8 cellular contexts compared by ENCODE assay signal in genomic region chr1:151024540-151025146, GRCh38. TPM values are rescaled to one million over a fixed set of nuclear protein-coding genes. Genes with fewer than 3 reads are reported as not detected.
DNase-seq lines count a peak whose midpoint lies in the region; ATAC-seq, FAIRE-seq and TF ChIP-seq lines count a peak whose summit lies in the region.

No MANE protein-coding gene starts in this region.

- peaks cover 33 to 64% of the 10 kb centered on the region in 2 donors for H3K36me3 Mint-ChIP-seq in CD14-positive monocyte
- H3K36me3 Mint-ChIP-seq in HFFc6 (ENCODE audit: low read depth) = peaks cover 10% of the 10 kb centered on the region; the same call in 1 of the 2 replicates
- H3K36me3 Mint-ChIP-seq in activated CD8-positive, alpha-beta memory T cell treated with anti-CD3 and anti-CD28 coated beads, Interleukin-2, amount 10 ng/mL, durations not matched to agents 7 days and 5 days = peaks cover 11% of the 10 kb centered on the region

- H3K27me3 Mint-ChIP-seq in CD14-positive monocyte (ENCODE audit: low read depth in 3 of 3) (no peaks in the 10 kb centered on the region), HFFc6 (ENCODE audit: insufficient read depth) (no peaks in the 10 kb centered on the region; the same call in 1 of the 2 replicates)
- no peaks in the 10 kb centered on the region for H3K27me3 Mint-ChIP-seq in activated CD8-positive, alpha-beta memory T cell treated with anti-CD3 and anti-CD28 coated beads, Interleukin-2, amount 10 ng/mL, durations not matched to agents 7 days and 5 days

- dilution Hi-C loops in endothelial cell of umbilical vein (cut with MboI; ENCODE audit: extremely low pct_ligation_motif_present, low sequenced_read_pairs) = no loop called here

- H3K79me2 ChIP-seq in endothelial cell of umbilical vein (ENCODE audit: control insufficient read depth, insufficient read depth, low read length) = no peaks in the 10 kb centered on the region

- H3K27ac Mint-ChIP-seq in CD14-positive monocyte (peak overlapping the region in 2 of 7 donors; percentile 54 to 70), HFFc6 (no peak overlapping the region)
- peak overlapping the region; percentile 52 for H3K27ac Mint-ChIP-seq in activated CD8-positive, alpha-beta memory T cell treated with anti-CD3 and anti-CD28 coated beads, Interleukin-2, amount 10 ng/mL, durations not matched to agents 7 days and 5 days

- no peak overlapping the region for H3K4me2 ChIP-seq in endothelial cell of umbilical vein (ENCODE audit: insufficient read depth, low read length)

- FAIRE-seq in endothelial cell of umbilical vein (lab: Jason Lieb, UNC) = peak; percentile 83

- H3K4me1 ChIP-seq in endothelial cell of umbilical vein (ENCODE audit: control insufficient read depth, extremely low read depth, insufficient read depth, low read length) = no peaks in the 10 kb centered on the region
- no peaks in the 10 kb centered on the region for H3K4me1 ChIP-seq in mucosa of descending colon (ENCODE audit: low read depth)

- no peaks in the 10 kb centered on the region for H3K9me1 ChIP-seq in endothelial cell of umbilical vein (replicated peaks; ENCODE audit: control insufficient read depth, extremely low read depth, insufficient read depth, low read length)

- TF ChIP-seq POLR2A in endothelial cell of umbilical vein (IDR thresholded peaks at IDR 0.05; ENCODE audit: low read depth, low read length) = no peak

- no peaks in the 10 kb centered on the region for H3K9me3 Mint-ChIP-seq in CD14-positive monocyte
- no peaks in the 10 kb centered on the region for H3K9me3 Mint-ChIP-seq in HFFc6
- H3K9me3 Mint-ChIP-seq in activated CD8-positive, alpha-beta memory T cell treated with anti-CD3 and anti-CD28 coated beads, Interleukin-2, amount 10 ng/mL, durations not matched to agents 7 days and 5 days (ENCODE audit: low read depth) = no peaks in the 10 kb centered on the region

- intact Hi-C loops in CD14-positive monocyte (cut with micrococcal nuclease) (loop anchor here in 1 of 2 donors (5.0 kb wide), 2 partner anchors 33 to 133 kb away; partner anchors contain the start of genes CDC42SE1 and TNFAIP8L2), endothelial cell of umbilical vein (cut with micrococcal nuclease) (loop anchor here (1.0 kb wide), 3 partner anchors 24 to 131 kb away; partner anchors contain the start of gene GABPB2), mucosa of descending colon (cut with DNase I, micrococcal nuclease) (no loop called here)

- peak; percentile 82 for DNase-seq in CD14-positive monocyte (ENCODE audit: low spot score)
- peak; percentile 53 for DNase-seq in HFFc6
- DNase-seq in NK-92 treated with Interleukin-12 subunit alpha and Interleukin-12 subunit beta, amount 100 ng/mL, for 24 hours (lab: John Stamatoyannopoulos, UW) = peak; percentile 61
- peak; percentile 91 for DNase-seq in activated CD8-positive, alpha-beta memory T cell treated with anti-CD3 and anti-CD28 coated beads, Interleukin-2, amount 10 ng/mL, durations not matched to agents 7 days and 5 days
- peak; percentile 74 for DNase-seq in endothelial cell of umbilical vein (ENCODE audit: low read depth, low spot score)
- peak; percentile 68 to 92 (median 78) for DNase-seq in mucosa of descending colon
- peak; percentile 70 for DNase-seq in stimulated activated CD8-positive, alpha-beta memory T cell treated with anti-CD3 and anti-CD28 coated beads, Interleukin-4, amount 100 ng/mL, for 24 hours (ENCODE audit: low read depth)
- DNase-seq in middle frontal gyrus (ENCODE audit: extremely low spot score, low spot score) = no peak

- CTCF ChIA-PET in activated CD8-positive, alpha-beta memory T cell treated with anti-CD3 and anti-CD28 coated beads, Interleukin-2, amount 10 ng/mL, durations not matched to agents 7 days and 5 days (lab: Charles Lee) = interaction anchor here (0.7 to 7.3 kb wide), 38 partner anchors 9 to 421 kb away, joined by 3 to 76 read pairs (median 5); partner anchors contain the start of genes C1orf56, CDC42SE1, LYSMD1 and MINDY1
- CTCF ChIA-PET in endothelial cell of umbilical vein (lab: Charles Lee) = interaction anchor here (0.5 to 4.8 kb wide), 39 partner anchors 9 to 616 kb away, joined by 3 to 60 read pairs (median 5); partner anchors contain the start of genes BNIPL, C1orf56, CDC42SE1 and GABPB2

- no peak overlapping the region for H3K9ac ChIP-seq in endothelial cell of umbilical vein (replicated peaks; ENCODE audit: extremely low read depth, insufficient read depth, low read length)

- TF ChIP-seq CTCF in CD14-positive monocyte (IDR thresholded peaks at IDR 0.05) (peak; percentile 75), HFFc6 (IDR thresholded peaks at IDR 0.05) (peak; percentile 84), endothelial cell of umbilical vein (IDR thresholded peaks at IDR 0.05; ENCODE audit: extremely low read depth in 1 of 2, insufficient read depth in 1 of 2, low read depth in 1 of 2, low read length in 2 of 2) (peak; percentile 76 to 88), mucosa of descending colon (IDR thresholded peaks at IDR 0.05) (peak; percentile 50)

- POLR2A ChIA-PET in endothelial cell of umbilical vein (lab: Charles Lee) = no interaction called here

- peak overlapping the region; percentile 51 to 66 for H3K4me3 Mint-ChIP-seq in CD14-positive monocyte
- H3K4me3 Mint-ChIP-seq in HFFc6 = no peak overlapping the region
- peak overlapping the region; percentile 25 for H3K4me3 Mint-ChIP-seq in activated CD8-positive, alpha-beta memory T cell treated with anti-CD3 and anti-CD28 coated beads, Interleukin-2, amount 10 ng/mL, durations not matched to agents 7 days and 5 days

- H4K20me1 ChIP-seq in endothelial cell of umbilical vein (replicated peaks; ENCODE audit: control insufficient read depth, extremely low read depth, insufficient read depth, low read length) = no peaks in the 10 kb centered on the region

- H3K9me3 ChIP-seq in endothelial cell of umbilical vein (replicated peaks; ENCODE audit: control insufficient read depth, insufficient read depth, low read length) (no peaks in the 10 kb centered on the region), mucosa of descending colon (no peaks in the 10 kb centered on the region)

- peak overlapping the region; percentile 36 for H2AFZ ChIP-seq in endothelial cell of umbilical vein (ENCODE audit: low read depth, low read length)

- H3K36me3 ChIP-seq in endothelial cell of umbilical vein (ENCODE audit: control insufficient read depth in 2 of 2, extremely low read depth in 1 of 2, insufficient read depth in 2 of 2, low read length in 2 of 2) (peaks cover 0 to 10% of the 10 kb centered on the region in 2 experiments), mucosa of descending colon (ENCODE audit: low read depth) (no peaks in the 10 kb centered on the region)

- peak; percentile 100 for ATAC-seq in activated CD8-positive, alpha-beta memory T cell treated with anti-CD3 and anti-CD28 coated beads, Interleukin-2, amount 10 ng/mL, durations not matched to agents 7 days and 5 days
- peak; percentile 90 for ATAC-seq in mucosa of descending colon

- H3K4me1 Mint-ChIP-seq in CD14-positive monocyte (peaks cover 3% of the 10 kb centered on the region), HFFc6 (ENCODE audit: low read depth) (peaks cover 7% of the 10 kb centered on the region)
- peaks cover 5% of the 10 kb centered on the region for H3K4me1 Mint-ChIP-seq in activated CD8-positive, alpha-beta memory T cell treated with anti-CD3 and anti-CD28 coated beads, Interleukin-2, amount 10 ng/mL, durations not matched to agents 7 days and 5 days

- H3K4me3 ChIP-seq in endothelial cell of umbilical vein (replicated peaks in 1 of 3; ENCODE audit: insufficient read depth in 1 of 3, low read depth in 1 of 3, low read length in 3 of 3) (no peak overlapping the region), mucosa of descending colon (no peak overlapping the region)

- BruUV-seq in endothelial cell of umbilical vein (replicated peaks; lab: Mats Ljungman, UMichigan) = no TSS peak

- H3K27ac ChIP-seq in endothelial cell of umbilical vein (ENCODE audit: insufficient read depth, low read depth, low read length) = no peak overlapping the region

- no peaks in the 10 kb centered on the region for H3K27me3 ChIP-seq in endothelial cell of umbilical vein (ENCODE audit: control insufficient read depth in 2 of 2, insufficient read depth in 2 of 2, low read length in 2 of 2)

RNA-seq across cellular contexts. Expression of gene BNIPL, which starts 11.7 kb away (rescaled TPM):
- not detected for polyA plus RNA-seq in CD14-positive monocyte
- under 1 TPM in 5 of 6 experiments, not detected in 1; 0.06 to 0.31 (median 0.12) TPM for total RNA-seq in HFFc6 (2021; fragmentation: NEBNext Ultra II Directional; extraction: Animal tissue kit (Norgen Biotek cat#: 25700))
- total RNA-seq in activated CD8-positive, alpha-beta memory T cell treated with anti-CD3 and anti-CD28 coated beads, Interleukin-2, amount 10 ng/mL, durations not matched to agents 7 days and 5 days = 1 to 10 TPM; 1.0 to 2.0 TPM
- 0.42 and 0.67 TPM in 2 replicates for total RNA-seq in endothelial cell of umbilical vein
- polyA plus RNA-seq in endothelial cell of umbilical vein = 0.26 and 0.41 TPM in 2 replicates
- polyA plus RNA-seq in endothelial cell of umbilical vein (2011; cell fraction: cytosol; rRNA removed) = 0.23 and 0.27 TPM in 2 replicates
- 1.3 and 1.8 TPM in 2 replicates for polyA plus RNA-seq in endothelial cell of umbilical vein (2011; cell fraction: nucleus; rRNA removed)
- polyA plus RNA-seq in endothelial cell of umbilical vein (2012) = 0.05 and 0.60 TPM in 2 replicates
- 0.51 TPM in 1 of 2 replicates, not detected in the other for polyA minus RNA-seq in endothelial cell of umbilical vein
- polyA minus RNA-seq in endothelial cell of umbilical vein (2011; cell fraction: cytosol; rRNA and poly(A)+ RNA removed) = not detected
- 0.53 and 0.96 TPM in 2 replicates for polyA minus RNA-seq in endothelial cell of umbilical vein (2011; cell fraction: nucleus; rRNA and poly(A)+ RNA removed)
- total RNA-seq in mucosa of descending colon = 1 to 10 TPM in 1 of 3 donors, under 1 TPM in 2; 0.41 to 1.1 (median 0.63) TPM

RNA-seq across cellular contexts. Expression of gene PRUNE1, which starts 16.4 kb away (rescaled TPM):
- polyA plus RNA-seq in CD14-positive monocyte = 10 to 100 TPM; 22.6 to 22.8 TPM
- total RNA-seq in HFFc6 (2021; fragmentation: NEBNext Ultra II Directional; extraction: Animal tissue kit (Norgen Biotek cat#: 25700)) = 10 to 100 TPM in 1 of 6 experiments, 1 to 10 TPM in 5; 6.6 to 10.0 (median 7.7) TPM
- total RNA-seq in activated CD8-positive, alpha-beta memory T cell treated with anti-CD3 and anti-CD28 coated beads, Interleukin-2, amount 10 ng/mL, durations not matched to agents 7 days and 5 days = 10 to 100 TPM; 14.7 to 17.4 TPM
- 8.0 and 8.6 TPM in 2 replicates for total RNA-seq in endothelial cell of umbilical vein
- polyA plus RNA-seq in endothelial cell of umbilical vein = 17.5 and 19.3 TPM in 2 replicates
- polyA plus RNA-seq in endothelial cell of umbilical vein (2011; cell fraction: cytosol; rRNA removed) = 11.9 and 12.9 TPM in 2 replicates
- polyA plus RNA-seq in endothelial cell of umbilical vein (2011; cell fraction: nucleus; rRNA removed) = 10.1 and 10.7 TPM in 2 replicates
- polyA plus RNA-seq in endothelial cell of umbilical vein (2012) = 5.9 and 7.5 TPM in 2 replicates
- polyA minus RNA-seq in endothelial cell of umbilical vein = 18.7 and 21.9 TPM in 2 replicates
- 22.6 TPM for polyA minus RNA-seq in endothelial cell of umbilical vein (2011; cell fraction: cytosol; rRNA and poly(A)+ RNA removed)
- 5.5 and 6.2 TPM in 2 replicates for polyA minus RNA-seq in endothelial cell of umbilical vein (2011; cell fraction: nucleus; rRNA and poly(A)+ RNA removed)
- 10 to 100 TPM; 21.3 to 27.5 (median 23.3) TPM for total RNA-seq in mucosa of descending colon

RNA-seq across cellular contexts. Expression of gene MINDY1, which starts 17.9 kb away (rescaled TPM):
- 10 to 100 TPM; 11.5 to 13.2 TPM for polyA plus RNA-seq in CD14-positive monocyte
- 10 to 100 TPM in 1 of 6 experiments, 1 to 10 TPM in 5; 8.3 to 11.9 (median 9.0) TPM for total RNA-seq in HFFc6 (2021; fragmentation: NEBNext Ultra II Directional; extraction: Animal tissue kit (Norgen Biotek cat#: 25700))
- total RNA-seq in activated CD8-positive, alpha-beta memory T cell treated with anti-CD3 and anti-CD28 coated beads, Interleukin-2, amount 10 ng/mL, durations not matched to agents 7 days and 5 days = 1 to 10 TPM; 4.2 to 7.0 TPM
- 11.7 and 12.0 TPM in 2 replicates for total RNA-seq in endothelial cell of umbilical vein
- 15.4 and 16.1 TPM in 2 replicates for polyA plus RNA-seq in endothelial cell of umbilical vein
- polyA plus RNA-seq in endothelial cell of umbilical vein (2011; cell fraction: cytosol; rRNA removed) = 11.2 and 11.5 TPM in 2 replicates
- 21.3 and 26.7 TPM in 2 replicates for polyA plus RNA-seq in endothelial cell of umbilical vein (2011; cell fraction: nucleus; rRNA removed)
- 8.4 and 10.3 TPM in 2 replicates for polyA plus RNA-seq in endothelial cell of umbilical vein (2012)
- 15.4 and 22.7 TPM in 2 replicates for polyA minus RNA-seq in endothelial cell of umbilical vein
- polyA minus RNA-seq in endothelial cell of umbilical vein (2011; cell fraction: cytosol; rRNA and poly(A)+ RNA removed) = 7.9 TPM
- polyA minus RNA-seq in endothelial cell of umbilical vein (2011; cell fraction: nucleus; rRNA and poly(A)+ RNA removed) = 10.0 and 10.7 TPM in 2 replicates
- 10 to 100 TPM; 44.5 to 52.0 (median 51.8) TPM for total RNA-seq in mucosa of descending colon

RNA-seq across cellular contexts. Expression of gene C1orf56, which starts 22.9 kb away (rescaled TPM):
- 1 to 10 TPM in 1 of 2 donors, under 1 TPM in 1; 0.62 to 1.5 TPM for polyA plus RNA-seq in CD14-positive monocyte
- 1 to 10 TPM; 3.0 to 6.6 (median 4.6) TPM for total RNA-seq in HFFc6 (2021; fragmentation: NEBNext Ultra II Directional; extraction: Animal tissue kit (Norgen Biotek cat#: 25700))
- total RNA-seq in activated CD8-positive, alpha-beta memory T cell treated with anti-CD3 and anti-CD28 coated beads, Interleukin-2, amount 10 ng/mL, durations not matched to agents 7 days and 5 days = 1 to 10 TPM; 1.2 to 2.0 TPM
- 3.2 and 3.5 TPM in 2 replicates for total RNA-seq in endothelial cell of umbilical vein
- 3.0 and 3.6 TPM in 2 replicates for polyA plus RNA-seq in endothelial cell of umbilical vein
- polyA plus RNA-seq in endothelial cell of umbilical vein (2011; cell fraction: cytosol; rRNA removed) = 1.8 and 2.0 TPM in 2 replicates
- 1.1 and 1.3 TPM in 2 replicates for polyA plus RNA-seq in endothelial cell of umbilical vein (2011; cell fraction: nucleus; rRNA removed)
- polyA plus RNA-seq in endothelial cell of umbilical vein (2012) = 2.4 and 2.6 TPM in 2 replicates
- 0.62 and 1.3 TPM in 2 replicates for polyA minus RNA-seq in endothelial cell of umbilical vein
- polyA minus RNA-seq in endothelial cell of umbilical vein (2011; cell fraction: cytosol; rRNA and poly(A)+ RNA removed) = 3.8 TPM
- polyA minus RNA-seq in endothelial cell of umbilical vein (2011; cell fraction: nucleus; rRNA and poly(A)+ RNA removed) = 0.82 and 0.91 TPM in 2 replicates
- 1 to 10 TPM; 1.3 to 4.0 (median 1.3) TPM for total RNA-seq in mucosa of descending colon

RNA-seq across cellular contexts. Expression of gene CDC42SE1, which starts 34.8 kb away (rescaled TPM):
- polyA plus RNA-seq in CD14-positive monocyte (10 to 100 TPM; 62.1 to 75.7 TPM), endothelial cell of umbilical vein (58.4 and 59.6 TPM in 2 replicates)
- total RNA-seq in HFFc6 (2021; fragmentation: NEBNext Ultra II Directional; extraction: Animal tissue kit (Norgen Biotek cat#: 25700)) = 10 to 100 TPM; 63.2 to 75.1 (median 68.3) TPM
- total RNA-seq in activated CD8-positive, alpha-beta memory T cell treated with anti-CD3 and anti-CD28 coated beads, Interleukin-2, amount 10 ng/mL, durations not matched to agents 7 days and 5 days = 100 to 1,000 TPM; 214 to 235 TPM
- total RNA-seq in endothelial cell of umbilical vein (85.9 and 92.7 TPM in 2 replicates), mucosa of descending colon (10 to 100 TPM; 69.2 to 78.5 (median 73.5) TPM)
- 61.8 and 67.0 TPM in 2 replicates for polyA plus RNA-seq in endothelial cell of umbilical vein (2011; cell fraction: cytosol; rRNA removed)
- 162 and 188 TPM in 2 replicates for polyA plus RNA-seq in endothelial cell of umbilical vein (2011; cell fraction: nucleus; rRNA removed)
- 53.4 and 61.2 TPM in 2 replicates for polyA plus RNA-seq in endothelial cell of umbilical vein (2012)
- polyA minus RNA-seq in endothelial cell of umbilical vein = 95.1 and 99.4 TPM in 2 replicates
- 40.6 TPM for polyA minus RNA-seq in endothelial cell of umbilical vein (2011; cell fraction: cytosol; rRNA and poly(A)+ RNA removed)
- 33.7 and 43.0 TPM in 2 replicates for polyA minus RNA-seq in endothelial cell of umbilical vein (2011; cell fraction: nucleus; rRNA and poly(A)+ RNA removed)
